In the genomic region with DNA sequence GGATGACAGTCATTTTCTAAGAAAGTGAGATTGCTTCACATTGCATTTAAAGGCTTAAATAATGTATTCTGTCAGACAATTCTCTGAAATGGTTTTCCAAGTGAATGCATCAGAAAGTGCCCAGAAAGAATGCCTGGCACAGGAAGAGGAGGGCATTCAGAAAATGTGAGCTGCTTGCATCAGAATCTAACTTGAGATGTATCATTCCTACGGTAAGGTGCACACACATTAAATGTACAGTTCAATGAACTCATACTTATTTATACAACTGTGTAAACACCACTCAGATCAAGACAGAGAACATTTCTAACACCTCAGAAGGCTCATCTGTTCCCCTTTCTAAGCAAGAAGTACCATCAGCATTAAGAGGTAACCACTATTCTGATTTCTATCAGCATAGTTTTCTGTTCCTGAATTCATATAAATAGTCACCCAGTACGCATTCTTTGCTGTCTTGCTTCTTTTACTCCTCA, we compare ENCODE assay signal across 10 cellular contexts.
A peak's percentile ranks its signal among the peaks of the same experiment; 100 is the strongest.
DNase-seq lines count a peak whose midpoint lies in the region; ATAC-seq and TF ChIP-seq lines count a peak whose summit lies in the region.
"Had no signal": no experiment of that assay in that cellular context is flagged by ENCODE, and none has a peak within 500 bp of the region (broad histone marks: within the 10 kb centered on the region; RNA-seq: fewer than 3 reads in every experiment).

No MANE protein-coding gene starts in this region.

- no peak overlapping the region for H3K4me3 Mint-ChIP-seq in stimulated activated memory B cell treated with anti-CD40 and anti-IgM and Interleukin-4, amounts not matched to agents 10 μg/mL and 1 μg/mL and 100 μg/mL, for 72 hours

- H3K27me3 ChIP-seq in right atrium auricular region, result no peaks in the 10 kb centered on the region
- H3K27me3 ChIP-seq: gastroesophageal sphincter had no signal

- ATAC-seq in activated naive CD4-positive, alpha-beta T cell treated with anti-CD3 and anti-CD28 coated beads, Interleukin-2, amount 50 U/mL, for 72 hours, result peak; percentile 56 to 95
- ATAC-seq in GM21723 (IDR thresholded peaks at IDR 0.05; ENCODE audit: unreplicated experiment) (peak; percentile 93), HG03432 (IDR thresholded peaks at IDR 0.05; ENCODE audit: unreplicated experiment) (peak; percentile 95)
- ATAC-seq in stimulated activated memory B cell treated with anti-CD40 and anti-IgM and Interleukin-4, amounts not matched to agents 10 μg/mL and 1 μg/mL and 100 μg/mL, for 72 hours, result peak; percentile 96
- ATAC-seq: gastroesophageal sphincter, Panc1 had no signal

- H3K4me1 Mint-ChIP-seq in stimulated activated memory B cell treated with anti-CD40 and anti-IgM and Interleukin-4, amounts not matched to agents 10 μg/mL and 1 μg/mL and 100 μg/mL, for 72 hours, result peaks cover 57% of the 10 kb centered on the region

- H3K4me1 ChIP-seq in right atrium auricular region, result no peaks in the 10 kb centered on the region
- H3K4me1 ChIP-seq: gastroesophageal sphincter had no signal

- no peak overlapping the region for H3K27ac Mint-ChIP-seq in activated naive CD4-positive, alpha-beta T cell treated with anti-CD3 and anti-CD28 coated beads, Interleukin-2, amount 50 U/mL, for 72 hours
- peak overlapping the region; percentile 82 for H3K27ac Mint-ChIP-seq in stimulated activated memory B cell treated with anti-CD40 and anti-IgM and Interleukin-4, amounts not matched to agents 10 μg/mL and 1 μg/mL and 100 μg/mL, for 72 hours

- no peak overlapping the region for H3K4me3 ChIP-seq in right atrium auricular region
- H3K4me3 ChIP-seq: gastroesophageal sphincter had no signal

- H3K36me3 ChIP-seq in right atrium auricular region, result no peaks in the 10 kb centered on the region
- H3K36me3 ChIP-seq: gastroesophageal sphincter had no signal

- no peak for TF ChIP-seq CTCF in right atrium auricular region (IDR thresholded peaks at IDR 0.05)

- peaks cover 0 to 7% of the 10 kb centered on the region in 2 donors for H3K9me3 ChIP-seq in right atrium auricular region
- H3K9me3 ChIP-seq: gastroesophageal sphincter had no signal

- H3K36me3 Mint-ChIP-seq in activated naive CD4-positive, alpha-beta T cell treated with anti-CD3 and anti-CD28 coated beads, Interleukin-2, amount 50 U/mL, for 72 hours, result peaks cover 8 to 9% of the 10 kb centered on the region in 2 donors
- H3K36me3 Mint-ChIP-seq in stimulated activated memory B cell treated with anti-CD40 and anti-IgM and Interleukin-4, amounts not matched to agents 10 μg/mL and 1 μg/mL and 100 μg/mL, for 72 hours, result peaks cover 6% of the 10 kb centered on the region

- peaks cover 7 to 12% of the 10 kb centered on the region in 2 donors for H3K9me3 Mint-ChIP-seq in activated naive CD4-positive, alpha-beta T cell treated with anti-CD3 and anti-CD28 coated beads, Interleukin-2, amount 50 U/mL, for 72 hours
- H3K9me3 Mint-ChIP-seq in stimulated activated memory B cell treated with anti-CD40 and anti-IgM and Interleukin-4, amounts not matched to agents 10 μg/mL and 1 μg/mL and 100 μg/mL, for 72 hours, result peaks cover 10% of the 10 kb centered on the region

- peaks cover 4% of the 10 kb centered on the region for H3K27me3 Mint-ChIP-seq in stimulated activated memory B cell treated with anti-CD40 and anti-IgM and Interleukin-4, amounts not matched to agents 10 μg/mL and 1 μg/mL and 100 μg/mL, for 72 hours

- H3K27ac ChIP-seq in right atrium auricular region, result no peak overlapping the region
- H3K27ac ChIP-seq: gastroesophageal sphincter had no signal

- no peak for DNase-seq in activated naive CD4-positive, alpha-beta T cell treated with anti-CD3 and anti-CD28 coated beads, Interleukin-2, amount 50 U/mL, for 72 hours (ENCODE audit: low spot score in 2 of 2)
- no peak for DNase-seq in activated naive CD4-positive, alpha-beta T cell treated with Interleukin-2 at 50 U/mL for 16 hours
- DNase-seq in SK-N-DZ (ENCODE audit: low spot score), result no peak
- DNase-seq in right atrium auricular region (ENCODE audit: low spot score), result no peak
- DNase-seq in NCI-H82 (lab: John Stamatoyannopoulos, UW), result no peak
